Comparison of ENCODE assay signal across 29 cellular contexts in the genomic region with DNA sequence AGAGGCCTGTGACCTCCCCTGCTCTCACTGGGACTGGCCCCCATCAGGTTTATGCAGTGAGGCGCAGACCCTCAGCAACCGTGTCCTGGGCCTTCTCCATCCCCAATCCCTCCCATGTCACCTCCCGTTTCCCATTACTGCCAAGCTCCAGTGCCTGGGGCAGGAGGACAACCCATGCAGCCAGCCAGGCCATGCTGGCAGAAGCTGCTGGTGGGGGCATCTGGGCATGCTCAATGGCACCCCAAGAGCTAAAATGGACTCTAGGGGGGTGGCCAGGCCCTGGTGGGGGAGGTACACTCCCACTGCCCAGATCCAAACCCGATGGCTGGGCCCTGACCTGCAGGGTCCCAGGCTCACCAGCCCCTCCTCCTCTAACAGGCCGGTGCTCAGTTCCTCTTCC. TPM values are rescaled to one million over a fixed set of nuclear protein-coding genes. Genes with fewer than 3 reads are reported as not detected.
DNase-seq lines count a peak whose midpoint lies in the region; ATAC-seq, FAIRE-seq and TF ChIP-seq lines count a peak whose summit lies in the region.
"Had no signal": no experiment of that assay in that cellular context is flagged by ENCODE, and none has a peak within 500 bp of the region (broad histone marks: within the 10 kb centered on the region; RNA-seq: fewer than 3 reads in every experiment).

No MANE protein-coding gene starts in this region.

- CTCF ChIA-PET in SK-N-SH (lab: Yijun Ruan, JAX) = interaction anchor here (1.3 to 3.4 kb wide), 6 partner anchors 12 to 153 kb away, joined by 3 to 36 read pairs (median 8); no protein-coding TSS in a partner anchor

- DNase-seq in SK-N-SH (peak; percentile 40), kidney (peak; percentile 76), suprapubic skin (ENCODE audit: low spot score in 2 of 2) (peak; percentile 44 to 67), immature natural killer cell (no peak), dermis blood vessel endothelial cell (no peak), glomerular visceral epithelial cell (ENCODE audit: extremely low spot score) (no peak)
- DNase-seq: activated CD8-positive, alpha-beta T cell treated with anti-CD3 and anti-CD28 coated beads, Interleukin-2, amount 10 ng/mL, durations not matched to agents 7 days and 5 days; activated naive CD8-positive, alpha-beta T cell treated with anti-CD3 and anti-CD28 coated beads, Interleukin-2, amount 50 U/mL, for 24 hours; CD8-positive, alpha-beta memory T cell; central memory CD4-positive, alpha-beta T cell; kidney glomerular epithelial cell; NCI-H1436 treated with DMSO at 0.1 percent for 48 hours; NCI-H345; nephron progenitor cell; RPMI8226; stimulated activated CD4-positive, alpha-beta T cell treated with anti-CD3 and anti-CD28 coated beads, Interleukin-4, amount 100 ng/mL, for 24 hours; substantia nigra; T-helper 2 cell had no signal

- no peak for FAIRE-seq in kidney (lab: Jason Lieb, UNC)

- H3K4me2 ChIP-seq in SK-N-SH (no peak overlapping the region), OCI-LY3 (ENCODE audit: low read length) (peak overlapping the region; percentile 93)

- ATAC-seq in SK-N-SH treated with all-trans-retinoic acid at 6 μM for 48 hours = no peak
- ATAC-seq: gastroesophageal sphincter, right cardiac atrium had no signal

- peaks cover 7% of the 10 kb centered on the region for H3F3A ChIP-seq in SK-N-SH (replicated peaks; ENCODE audit: insufficient read depth)

- H3K9me2 ChIP-seq in SK-N-SH = no peaks in the 10 kb centered on the region

- H3K4me3 ChIP-seq in SK-N-SH (ENCODE audit: low read depth in 2 of 2, low read length in 1 of 2) = no peak overlapping the region
- no peak overlapping the region for H3K4me3 ChIP-seq in OCI-LY3 (ENCODE audit: low read length)
- H3K4me3 ChIP-seq in kidney (ENCODE audit: low read length in 2 of 2) = no peak overlapping the region
- H3K4me3 ChIP-seq in suprapubic skin = no peak overlapping the region
- H3K4me3 ChIP-seq: lung, SK-N-MC had no signal

- H3K9ac ChIP-seq in SK-N-SH (no peak overlapping the region), OCI-LY3 (ENCODE audit: low read length) (no peak overlapping the region), kidney (ENCODE audit: low read length in 2 of 2) (no peak overlapping the region)
- H3K9ac ChIP-seq: KMS-11, parathyroid adenoma had no signal

- H4K20me1 ChIP-seq in SK-N-SH (ENCODE audit: insufficient read depth) (peaks cover 5% of the 10 kb centered on the region; the same call in 1 of the 2 replicates), OCI-LY3 (ENCODE audit: insufficient read depth, low read length) (peaks cover 2% of the 10 kb centered on the region; the same call in 1 of the 2 replicates)

- TF ChIP-seq POLR2A in suprapubic skin (IDR thresholded peaks at IDR 0.05) = no peak

- TF ChIP-seq CTCF in SK-N-SH (IDR thresholded peaks at IDR 0.05) (no peak), OCI-LY3 (IDR thresholded peaks at IDR 0.05; ENCODE audit: low read depth, low read length) (no peak), kidney (IDR thresholded peaks at IDR 0.05; ENCODE audit: borderline replicate concordance, extremely low read depth, insufficient read depth) (no peak), suprapubic skin (IDR thresholded peaks at IDR 0.05) (no peak)

- intact Hi-C loops in kidney (cut with DNase I) = no loop called here

- H3K27ac ChIP-seq in SK-N-SH (ENCODE audit: low read depth in 2 of 2, low read length in 1 of 2) (no peak overlapping the region), OCI-LY3 (ENCODE audit: low read length) (no peak overlapping the region), kidney (ENCODE audit: low read depth in 2 of 2, low read length in 2 of 2) (no peak overlapping the region), suprapubic skin (no peak overlapping the region)
- H3K27ac ChIP-seq: 22Rv1, KMS-11, parathyroid adenoma, SK-N-MC had no signal

- no peak overlapping the region for H3K27ac Mint-ChIP-seq in immature natural killer cell
- H3K27ac Mint-ChIP-seq: activated CD8-positive, alpha-beta T cell treated with anti-CD3 and anti-CD28 coated beads, Interleukin-2, amount 10 ng/mL, durations not matched to agents 7 days and 5 days; activated naive CD8-positive, alpha-beta T cell treated with anti-CD3 and anti-CD28 coated beads, Interleukin-2, amount 50 U/mL, for 24 hours; nephron progenitor cell had no signal

- H3K9me3 Mint-ChIP-seq in immature natural killer cell = no peaks in the 10 kb centered on the region
- H3K9me3 Mint-ChIP-seq: activated naive CD8-positive, alpha-beta T cell treated with anti-CD3 and anti-CD28 coated beads, Interleukin-2, amount 50 U/mL, for 24 hours; CD8-positive, alpha-beta memory T cell; stimulated activated effector memory CD8-positive, alpha-beta T cell treated with anti-CD3 and anti-CD28 coated beads, Interleukin-12 subunit alpha, Interleukin-12 subunit beta, amount 100 ng/mL, for 72 hours had no signal

- H3K36me3 ChIP-seq in SK-N-SH (replicated peaks in 1 of 2; ENCODE audit: control insufficient read depth in 1 of 2, insufficient read depth in 2 of 2, low read length in 1 of 2) (no peaks in the 10 kb centered on the region), OCI-LY3 (replicated peaks; ENCODE audit: low read depth, low read length) (no peaks in the 10 kb centered on the region), kidney (ENCODE audit: control insufficient read depth in 1 of 2, insufficient read depth in 2 of 2, low read length in 2 of 2) (no peaks in the 10 kb centered on the region), suprapubic skin (no peaks in the 10 kb centered on the region)
- H3K36me3 ChIP-seq: gastroesophageal sphincter, upper lobe of left lung had no signal

- no peaks in the 10 kb centered on the region for H3K36me3 Mint-ChIP-seq in immature natural killer cell

- peaks cover 0 to 18% of the 10 kb centered on the region in 2 experiments; a peak in 1 of 4 replicates for H3K4me1 ChIP-seq in SK-N-SH (ENCODE audit: control insufficient read depth in 1 of 2, insufficient read depth in 2 of 2, low read depth in 1 of 2, low read length in 1 of 2)
- peaks cover 36% of the 10 kb centered on the region for H3K4me1 ChIP-seq in OCI-LY3 (ENCODE audit: low read length)
- H3K4me1 ChIP-seq in kidney (ENCODE audit: control insufficient read depth in 1 of 2, insufficient read depth in 1 of 2, low read depth in 1 of 2, low read length in 2 of 2) = peaks cover 5 to 22% of the 10 kb centered on the region in 2 donors
- H3K4me1 ChIP-seq in suprapubic skin = peaks cover 49% of the 10 kb centered on the region

- peaks cover 19 to 21% of the 10 kb centered on the region in 2 donors for H3K4me1 Mint-ChIP-seq in immature natural killer cell

- H2AFZ ChIP-seq in SK-N-SH (ENCODE audit: low read depth) (no peak overlapping the region), OCI-LY3 (ENCODE audit: low read depth, low read length) (no peak overlapping the region)
- H2AFZ ChIP-seq: parathyroid adenoma had no signal

- H3K27me3 ChIP-seq in SK-N-SH (ENCODE audit: insufficient read depth) = no peaks in the 10 kb centered on the region
- no peaks in the 10 kb centered on the region for H3K27me3 ChIP-seq in OCI-LY3 (ENCODE audit: low read depth, low read length)
- no peaks in the 10 kb centered on the region for H3K27me3 ChIP-seq in suprapubic skin
- H3K27me3 ChIP-seq: gastroesophageal sphincter had no signal

- POLR2A ChIA-PET in SK-N-SH (lab: Yijun Ruan, JAX) = interaction anchor here (0.6 kb wide), 1 partner anchor 255 kb away, joined by 3 read pairs; no protein-coding TSS in a partner anchor

- WGBS in SK-N-SH (ENCODE audit: low lambda C conversion rate) = 100% methylated on average over 5 of the region's 5 CpGs
- WGBS in suprapubic skin = 81% methylated on average over 2 of the region's 5 CpGs

- H3K27me3 Mint-ChIP-seq in immature natural killer cell (ENCODE audit: low read depth in 3 of 3) = peaks cover 0 to 6% (median 0%) of the 10 kb centered on the region in 3 donors
- H3K27me3 Mint-ChIP-seq: CD8-positive, alpha-beta memory T cell had no signal

- TF ChIP-seq EP300 in SK-N-SH (IDR thresholded peaks at IDR 0.05; ENCODE audit: borderline replicate concordance in 1 of 2, low read depth in 1 of 2, low read length in 1 of 2) (no peak), suprapubic skin (IDR thresholded peaks at IDR 0.05) (no peak)

- H3K9me3 ChIP-seq in SK-N-SH = no peaks in the 10 kb centered on the region
- no peaks in the 10 kb centered on the region for H3K9me3 ChIP-seq in OCI-LY3 (ENCODE audit: insufficient read depth, low read length)
- no peaks in the 10 kb centered on the region for H3K9me3 ChIP-seq in kidney (ENCODE audit: control insufficient read depth in 1 of 2, low read length in 2 of 2)
- no peaks in the 10 kb centered on the region for H3K9me3 ChIP-seq in suprapubic skin
- H3K9me3 ChIP-seq: gastroesophageal sphincter, upper lobe of left lung had no signal

- no peak for TF ChIP-seq RAD21 in SK-N-SH (IDR thresholded peaks at IDR 0.05; ENCODE audit: low read length)

- no peak overlapping the region for H3K4me3 Mint-ChIP-seq in immature natural killer cell

- H3K79me2 ChIP-seq in SK-N-SH (ENCODE audit: insufficient read depth) = no peaks in the 10 kb centered on the region
- no peaks in the 10 kb centered on the region for H3K79me2 ChIP-seq in OCI-LY3 (ENCODE audit: low read length)
- H3K79me2 ChIP-seq: parathyroid adenoma had no signal

TF ChIP-seq in SK-N-SH, 30 proteins besides CTCF, POLR2A, EP300 and RAD21 (continues in another document):
- TF ChIP-seq FOXM1 (IDR thresholded peaks at IDR 0.05; ENCODE audit: low read depth) (no peak), ELF1 (IDR thresholded peaks at IDR 0.05) (no peak), CHD2 (IDR thresholded peaks at IDR 0.05; ENCODE audit: low read length, partially characterized antibody) (no peak)

TF ChIP-seq in SK-N-SH treated with all-trans-retinoic acid at 6 μM for 48 hours, 23 proteins besides CTCF, POLR2A, EP300 and RAD21 (continues in another document):
- TF ChIP-seq, protein P1, sequence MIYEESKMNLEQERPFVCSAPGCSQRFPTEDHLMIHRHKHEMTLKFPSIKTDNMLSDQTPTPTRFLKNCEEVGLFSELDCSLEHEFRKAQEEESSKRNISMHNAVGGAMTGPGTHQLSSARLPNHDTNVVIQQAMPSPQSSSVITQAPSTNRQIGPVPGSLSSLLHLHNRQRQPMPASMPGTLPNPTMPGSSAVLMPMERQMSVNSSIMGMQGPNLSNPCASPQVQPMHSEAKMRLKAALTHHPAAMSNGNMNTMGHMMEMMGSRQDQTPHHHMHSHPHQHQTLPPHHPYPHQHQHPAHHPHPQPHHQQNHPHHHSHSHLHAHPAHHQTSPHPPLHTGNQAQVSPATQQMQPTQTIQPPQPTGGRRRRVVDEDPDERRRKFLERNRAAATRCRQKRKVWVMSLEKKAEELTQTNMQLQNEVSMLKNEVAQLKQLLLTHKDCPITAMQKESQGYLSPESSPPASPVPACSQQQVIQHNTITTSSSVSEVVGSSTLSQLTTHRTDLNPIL (CRISPR knock-in tag; IDR thresholded peaks at IDR 0.05; ENCODE audit: low read depth) = no peak
- no peak for TF ChIP-seq TCF4 (CRISPR knock-in tag; IDR thresholded peaks at IDR 0.05; ENCODE audit: borderline replicate concordance)

RNA-seq across cellular contexts. Expression of a gene that starts 20.5 kb away (rescaled TPM):
- 0.03 TPM in 1 of 2 replicates, not detected in the other for polyA plus RNA-seq in SK-N-SH (2012; rRNA removed)
- polyA plus RNA-seq in SK-N-SH (2012; cell fraction: cytosol; rRNA removed) = 0.03 TPM in 1 of 2 replicates, not detected in the other
- polyA plus RNA-seq in SK-N-SH (2012; cell fraction: nucleus; rRNA removed) = 0.28 and 0.37 TPM in 2 replicates
- 4.2 TPM for total RNA-seq in kidney
- polyA plus RNA-seq in kidney (ENCODE audit: insufficient read depth, low read depth, low replicate concordance) = 0.17 TPM
- 1 to 10 TPM in 2 of 4 donors, under 1 TPM in 2; 0.95 to 2.7 (median 1.3) TPM for total RNA-seq in suprapubic skin
- 10 to 100 TPM in 1 of 3 donors, 1 to 10 TPM in 2; 5.8 to 25.6 (median 8.4) TPM for polyA plus RNA-seq in immature natural killer cell
- total RNA-seq in dermis blood vessel endothelial cell = 0.09 and 0.85 TPM in 2 replicates

Comparison
In these comparisons a context has a peak if more than half of its experiments do, and no peak if none do; other contexts are left out.
1. DNase-seq: peak in SK-N-SH (single experiment), kidney (single experiment) and suprapubic skin (2 of 2); none in immature natural killer cell (0 of 3), dermis blood vessel endothelial cell (single experiment) and glomerular visceral epithelial cell (single experiment).